23 cellular contexts compared by ENCODE assay signal in the genomic region with DNA sequence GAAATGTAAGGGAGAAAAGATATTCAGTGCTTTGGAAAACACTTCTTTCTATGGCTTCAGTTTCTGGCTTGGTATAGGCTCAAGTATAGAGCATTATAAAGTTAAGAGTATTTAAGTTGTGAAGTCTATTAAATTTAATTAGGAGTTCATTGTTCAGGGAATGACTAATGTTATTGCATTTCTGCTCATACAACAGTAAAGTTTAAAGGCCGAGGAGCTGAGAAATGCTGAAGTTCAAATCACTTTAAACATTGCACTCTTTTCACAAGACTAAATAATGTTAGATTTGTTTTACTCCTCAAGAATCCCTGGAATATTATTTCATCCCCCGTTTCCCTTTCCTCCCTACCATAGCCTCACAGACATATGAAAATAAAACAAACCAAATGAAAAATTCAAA. TPM values are rescaled to one million over a fixed set of nuclear protein-coding genes. Genes with fewer than 3 reads are reported as not detected.
DNase-seq lines count a peak whose midpoint lies in the region; ATAC-seq, FAIRE-seq and TF ChIP-seq lines count a peak whose summit lies in the region.
"Had no signal": no experiment of that assay in that cellular context is flagged by ENCODE, and none has a peak within 500 bp of the region (broad histone marks: within the 10 kb centered on the region; RNA-seq: fewer than 3 reads in every experiment).

No MANE protein-coding gene starts in this region.

- no peaks in the 10 kb centered on the region for H3K36me3 ChIP-seq in left ventricle myocardium inferior
- no peaks in the 10 kb centered on the region for H3K36me3 ChIP-seq in right atrium auricular region
- H3K36me3 ChIP-seq: transverse colon had no signal

- H3K36me3 Mint-ChIP-seq in nephron (ENCODE audit: low read depth), result no peaks in the 10 kb centered on the region

- H3K4me3 Mint-ChIP-seq in nephron, result peak overlapping the region in 1 of 3 experiments; percentile 17
- H3K4me3 Mint-ChIP-seq: effector memory CD8-positive, alpha-beta T cell had no signal

- peak overlapping the region; percentile 34 to 90 (median 84) for H3K27ac Mint-ChIP-seq in nephron
- H3K27ac Mint-ChIP-seq: effector memory CD8-positive, alpha-beta T cell had no signal

- intact Hi-C loops in left ventricle myocardium inferior (cut with micrococcal nuclease), result loop anchor here (5.0 to 10.0 kb wide), 2 partner anchors 100 to 142 kb away; no protein-coding TSS in a partner anchor

- H3K4me1 ChIP-seq in left ventricle myocardium inferior (peaks cover 17% of the 10 kb centered on the region), right atrium auricular region (peaks cover 0 to 28% of the 10 kb centered on the region in 2 donors)

- no peak for TF ChIP-seq CTCF in left ventricle myocardium inferior (IDR thresholded peaks at IDR 0.05; ENCODE audit: borderline replicate concordance)
- TF ChIP-seq CTCF in right atrium auricular region (IDR thresholded peaks at IDR 0.05), result no peak
- TF ChIP-seq CTCF in nephron (IDR thresholded peaks at IDR 0.05; ENCODE audit: unreplicated experiment in 3 of 3), result no peak

- H3K27ac ChIP-seq in left ventricle myocardium inferior (replicated peaks) (peak overlapping the region; percentile 13), right atrium auricular region (peak overlapping the region in 1 of 2 donors; percentile 32)
- H3K27ac ChIP-seq: HL-60 had no signal

- ATAC-seq in GM18909 (IDR thresholded peaks at IDR 0.05; ENCODE audit: poor library complexity, unreplicated experiment), result no peak
- ATAC-seq: effector memory CD8-positive, alpha-beta T cell had no signal

- no peaks in the 10 kb centered on the region for H3K27me3 ChIP-seq in left ventricle myocardium inferior (ENCODE audit: low read depth)
- no peaks in the 10 kb centered on the region for H3K27me3 ChIP-seq in right atrium auricular region
- H3K27me3 ChIP-seq: BE2C, transverse colon had no signal

- H3K9me3 ChIP-seq in left ventricle myocardium inferior (replicated peaks) (no peaks in the 10 kb centered on the region), right atrium auricular region (no peaks in the 10 kb centered on the region)
- H3K9me3 ChIP-seq: BE2C, transverse colon had no signal

- no peak overlapping the region for H3K4me3 ChIP-seq in left ventricle myocardium inferior
- H3K4me3 ChIP-seq in right atrium auricular region, result no peak overlapping the region
- H3K4me3 ChIP-seq: transverse colon had no signal

- H3K9me3 Mint-ChIP-seq in nephron, result no peaks in the 10 kb centered on the region
- H3K9me3 Mint-ChIP-seq: effector memory CD8-positive, alpha-beta T cell had no signal

- DNase-seq in left ventricle myocardium inferior, result no peak
- DNase-seq in right atrium auricular region (ENCODE audit: low spot score), result no peak
- DNase-seq in NCI-H526 treated with DMSO at 0.1 percent for 48 hours (lab: John Stamatoyannopoulos, UW), result no peak
- DNase-seq in iPS-NIHi7 (ENCODE audit: extremely low spot score), result no peak
- DNase-seq in activated CD4-positive, alpha-beta T cell treated with anti-CD3 and anti-CD28 coated beads for 48 hours, result no peak
- DNase-seq: 8988T; activated CD4-positive, alpha-beta T cell treated with anti-CD3 and anti-CD28 coated beads for 1 hour; activated naive CD4-positive, alpha-beta T cell treated with anti-CD3 and anti-CD28 coated beads, Interleukin-2, amount 50 U/mL, for 16 hours; aorta; BE2C; COR-L47; effector memory CD8-positive, alpha-beta T cell; NCI-H1436; NCI-H524 treated with DMSO at 0.1 percent for 48 hours; occipital lobe; stimulated activated CD4-positive, alpha-beta T cell treated with anti-CD3 and anti-CD28 coated beads, Interleukin-1b, Interleukin-23, amount 100 ng/mL, for 48 hours; stimulated activated naive CD4-positive, alpha-beta T cell; transverse colon had no signal

- no peaks in the 10 kb centered on the region for H3K27me3 Mint-ChIP-seq in nephron (ENCODE audit: low read depth)

- FAIRE-seq in endometrium (lab: Jason Lieb, UNC), result peak; percentile 96
- FAIRE-seq: TTC549 had no signal

- H3K4me1 Mint-ChIP-seq in nephron, result peaks cover 29% of the 10 kb centered on the region

RNA-seq across cellular contexts. Expression of a gene that starts 30.1 kb away (rescaled TPM):
- total RNA-seq in left ventricle myocardium inferior (256 TPM), right atrium auricular region (100 to 1,000 TPM in 1 of 2 donors, 10 to 100 TPM in 1; 43.5 to 381 TPM)
